Comparison of ENCODE assay signal across 8 cellular contexts in the genomic region with DNA sequence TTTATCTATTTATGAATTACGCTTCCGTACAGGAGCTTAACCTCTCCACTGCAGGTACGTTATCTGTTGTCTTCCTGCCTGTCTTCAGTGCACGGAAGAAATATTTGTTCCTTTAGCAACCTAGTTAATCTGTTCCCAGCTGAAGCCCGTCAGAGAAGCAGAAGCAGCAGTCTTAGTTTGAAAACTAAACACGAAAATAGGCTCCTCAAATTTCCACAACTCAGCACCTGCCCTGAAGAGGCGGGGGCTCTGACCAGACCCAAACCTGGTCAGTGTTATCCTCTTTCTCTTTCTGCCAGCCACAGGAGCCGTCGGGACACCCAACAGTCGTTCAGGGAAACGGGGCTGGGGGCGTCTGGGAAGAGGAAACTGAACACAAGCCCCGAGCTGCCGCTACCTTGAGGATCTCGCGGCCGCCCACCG. TPM values are rescaled to one million over a fixed set of nuclear protein-coding genes. Genes with fewer than 3 reads are reported as not detected.
A peak's percentile ranks its signal among the peaks of the same experiment; 100 is the strongest.
DNase-seq lines count a peak whose midpoint lies in the region; ATAC-seq lines count a peak whose summit lies in the region.

No MANE protein-coding gene starts in this region.

- H3K9me3 Mint-ChIP-seq in CD4-positive, CD25-positive, alpha-beta regulatory T cell = no peaks in the 10 kb centered on the region
- H3K9me3 Mint-ChIP-seq in activated CD8-positive, alpha-beta T cell treated with anti-CD3 and anti-CD28 coated beads, Interleukin-2, amount 10 ng/mL, durations not matched to agents 7 days and 5 days (ENCODE audit: insufficient read depth) = no peaks in the 10 kb centered on the region
- H3K9me3 Mint-ChIP-seq in immature natural killer cell = no peaks in the 10 kb centered on the region

- POLR2A ChIA-PET in activated CD8-positive, alpha-beta T cell treated with anti-CD3 and anti-CD28 coated beads, Interleukin-2, amount 10 ng/mL, durations not matched to agents 7 days and 5 days (lab: Charles Lee) = interaction anchor here (1.0 to 7.9 kb wide), 11 partner anchors 9 to 47 kb away, joined by 3 to 185 read pairs (median 15); a partner anchor contains a TSS

- H3K9me3 ChIP-seq in CD4-positive, CD25-positive, alpha-beta regulatory T cell (ENCODE audit: control insufficient read depth in 2 of 2, low read length in 2 of 2) = no peaks in the 10 kb centered on the region
- no peaks in the 10 kb centered on the region for H3K9me3 ChIP-seq in stomach smooth muscle (ENCODE audit: control insufficient read depth in 2 of 2, low read length in 2 of 2)

- peak overlapping the region; percentile 97 for H3K27ac ChIP-seq in CD4-positive, CD25-positive, alpha-beta regulatory T cell (ENCODE audit: insufficient read depth, low read length, poor library complexity, severe bottlenecking)
- H3K27ac ChIP-seq in stomach smooth muscle (ENCODE audit: low read length) = peak overlapping the region; percentile 86

- CTCF ChIA-PET in activated CD8-positive, alpha-beta T cell treated with anti-CD3 and anti-CD28 coated beads, Interleukin-2, amount 10 ng/mL, durations not matched to agents 7 days and 5 days (lab: Charles Lee) = interaction anchor here (0.8 to 4.4 kb wide), 11 partner anchors 9 to 51 kb away, joined by 3 to 25 read pairs (median 6); a partner anchor contains a TSS

- peak overlapping the region; percentile 86 to 95 for H3K9ac ChIP-seq in stomach smooth muscle (ENCODE audit: low read length in 2 of 2)

- H3K27ac Mint-ChIP-seq in CD4-positive, CD25-positive, alpha-beta regulatory T cell = peak overlapping the region; percentile 98 to 100 (median 100)
- peak overlapping the region; percentile 100 for H3K27ac Mint-ChIP-seq in activated CD8-positive, alpha-beta T cell treated with anti-CD3 and anti-CD28 coated beads, Interleukin-2, amount 10 ng/mL, durations not matched to agents 7 days and 5 days
- H3K27ac Mint-ChIP-seq in immature natural killer cell = peak overlapping the region; percentile 97 to 99 (median 98)

- no peaks in the 10 kb centered on the region for H3K27me3 ChIP-seq in CD4-positive, CD25-positive, alpha-beta regulatory T cell (ENCODE audit: control insufficient read depth, insufficient read depth, low read length)
- no peaks in the 10 kb centered on the region for H3K27me3 ChIP-seq in stomach smooth muscle (ENCODE audit: control insufficient read depth in 1 of 2, insufficient read depth in 2 of 2, low read length in 2 of 2)

- H3K4me1 ChIP-seq in CD4-positive, CD25-positive, alpha-beta regulatory T cell (ENCODE audit: control insufficient read depth, insufficient read depth, low read length, poor library complexity, severe bottlenecking) = peaks cover 52% of the 10 kb centered on the region
- peaks cover 7% of the 10 kb centered on the region for H3K4me1 ChIP-seq in stomach smooth muscle (ENCODE audit: control insufficient read depth, insufficient read depth, low read length)

- H3K27me3 Mint-ChIP-seq in CD4-positive, CD25-positive, alpha-beta regulatory T cell = peaks cover 9% of the 10 kb centered on the region
- no peaks in the 10 kb centered on the region for H3K27me3 Mint-ChIP-seq in activated CD8-positive, alpha-beta T cell treated with anti-CD3 and anti-CD28 coated beads, Interleukin-2, amount 10 ng/mL, durations not matched to agents 7 days and 5 days (ENCODE audit: low read depth)
- peaks cover 7 to 24% (median 15%) of the 10 kb centered on the region in 3 donors for H3K27me3 Mint-ChIP-seq in immature natural killer cell (ENCODE audit: low read depth in 3 of 3)

- peak overlapping the region; percentile 90 for H3K4me3 ChIP-seq in CD4-positive, CD25-positive, alpha-beta regulatory T cell (ENCODE audit: low read depth, low read length)
- peak overlapping the region; percentile 89 to 97 for H3K4me3 ChIP-seq in stomach smooth muscle (ENCODE audit: low read length in 2 of 2)

- H3K36me3 Mint-ChIP-seq in CD4-positive, CD25-positive, alpha-beta regulatory T cell = peaks cover 18% of the 10 kb centered on the region
- H3K36me3 Mint-ChIP-seq in activated CD8-positive, alpha-beta T cell treated with anti-CD3 and anti-CD28 coated beads, Interleukin-2, amount 10 ng/mL, durations not matched to agents 7 days and 5 days (ENCODE audit: low read depth) = peaks cover 53% of the 10 kb centered on the region
- H3K36me3 Mint-ChIP-seq in immature natural killer cell = peaks cover 8 to 13% (median 11%) of the 10 kb centered on the region in 3 donors

- peak in 1 of 3 donors; percentile 47 for DNase-seq in CD4-positive, CD25-positive, alpha-beta regulatory T cell
- DNase-seq in activated CD8-positive, alpha-beta T cell treated with anti-CD3 and anti-CD28 coated beads, Interleukin-2, amount 10 ng/mL, durations not matched to agents 7 days and 5 days = no peak
- DNase-seq in immature natural killer cell = no peak
- DNase-seq in GDM1 (lab: John Stamatoyannopoulos, UW) = no peak
- no peak for DNase-seq in A172 (ENCODE audit: low spot score)

- H3K36me3 ChIP-seq in CD4-positive, CD25-positive, alpha-beta regulatory T cell (ENCODE audit: control insufficient read depth, insufficient read depth, low read length) = peaks cover 13% of the 10 kb centered on the region
- no peaks in the 10 kb centered on the region for H3K36me3 ChIP-seq in stomach smooth muscle (ENCODE audit: control insufficient read depth in 2 of 2, insufficient read depth in 2 of 2, low read length in 2 of 2)

- ATAC-seq in CD4-positive, CD25-positive, alpha-beta regulatory T cell (ENCODE audit: low read depth in 2 of 2) = no peak
- ATAC-seq in GM19452 (IDR thresholded peaks at IDR 0.05; ENCODE audit: unreplicated experiment) (peak; percentile 1), HG03469 (IDR thresholded peaks at IDR 0.05; ENCODE audit: unreplicated experiment) (peak; percentile 0)
- ATAC-seq in activated CD8-positive, alpha-beta T cell treated with anti-CD3 and anti-CD28 coated beads, Interleukin-2, amount 10 ng/mL, durations not matched to agents 7 days and 5 days = no peak

- peak overlapping the region; percentile 95 to 99 (median 98) for H3K4me3 Mint-ChIP-seq in CD4-positive, CD25-positive, alpha-beta regulatory T cell
- peak overlapping the region; percentile 96 for H3K4me3 Mint-ChIP-seq in activated CD8-positive, alpha-beta T cell treated with anti-CD3 and anti-CD28 coated beads, Interleukin-2, amount 10 ng/mL, durations not matched to agents 7 days and 5 days
- H3K4me3 Mint-ChIP-seq in immature natural killer cell = peak overlapping the region; percentile 95 to 98 (median 96)

- peaks cover 18 to 65% (median 44%) of the 10 kb centered on the region in 4 donors for H3K4me1 Mint-ChIP-seq in CD4-positive, CD25-positive, alpha-beta regulatory T cell
- peaks cover 42% of the 10 kb centered on the region for H3K4me1 Mint-ChIP-seq in activated CD8-positive, alpha-beta T cell treated with anti-CD3 and anti-CD28 coated beads, Interleukin-2, amount 10 ng/mL, durations not matched to agents 7 days and 5 days (ENCODE audit: low read depth)
- H3K4me1 Mint-ChIP-seq in immature natural killer cell = peaks cover 35 to 57% of the 10 kb centered on the region in 2 donors

RNA-seq across cellular contexts. Expression of a gene that starts 0.4 kb away (rescaled TPM):
- 20.7 TPM for total RNA-seq in CD4-positive, CD25-positive, alpha-beta regulatory T cell
- polyA plus RNA-seq in CD4-positive, CD25-positive, alpha-beta regulatory T cell = 10 to 100 TPM; 39.8 to 59.8 (median 47.8) TPM
- total RNA-seq in activated CD8-positive, alpha-beta T cell treated with anti-CD3 and anti-CD28 coated beads, Interleukin-2, amount 10 ng/mL, durations not matched to agents 7 days and 5 days = 10 to 100 TPM; 37.3 to 43.4 TPM
- polyA plus RNA-seq in immature natural killer cell = 10 to 100 TPM; 40.5 to 56.3 (median 43.5) TPM
- total RNA-seq in A172 (2014; rRNA removed; shearing (Covaris generic)) = 28.3 and 29.3 TPM in 2 replicates

RNA-seq across cellular contexts. Expression of a gene that starts 1.0 kb away (rescaled TPM):
- total RNA-seq in CD4-positive, CD25-positive, alpha-beta regulatory T cell = 1.0 TPM
- 1 to 10 TPM in 2 of 4 donors, under 1 TPM in 2; 0.82 to 2.3 (median 1.2) TPM for polyA plus RNA-seq in CD4-positive, CD25-positive, alpha-beta regulatory T cell
- total RNA-seq in activated CD8-positive, alpha-beta T cell treated with anti-CD3 and anti-CD28 coated beads, Interleukin-2, amount 10 ng/mL, durations not matched to agents 7 days and 5 days = 10 to 100 TPM; 85.8 to 87.7 TPM
- polyA plus RNA-seq in immature natural killer cell = 1 to 10 TPM in 1 of 3 donors, under 1 TPM in 1, not detected in 1; 0.98 to 1.4 TPM
- total RNA-seq in A172 (2014; rRNA removed; shearing (Covaris generic)) = 87.2 and 94.1 TPM in 2 replicates

RNA-seq across cellular contexts. Expression of a gene that starts 22.1 kb away (rescaled TPM):
- total RNA-seq in CD4-positive, CD25-positive, alpha-beta regulatory T cell = 82.5 TPM
- 100 to 1,000 TPM; 132 to 169 (median 158) TPM for polyA plus RNA-seq in CD4-positive, CD25-positive, alpha-beta regulatory T cell
- total RNA-seq in activated CD8-positive, alpha-beta T cell treated with anti-CD3 and anti-CD28 coated beads, Interleukin-2, amount 10 ng/mL, durations not matched to agents 7 days and 5 days = 100 to 1,000 TPM; 129 to 143 TPM
- polyA plus RNA-seq in immature natural killer cell = 100 to 1,000 TPM in 1 of 3 donors, 10 to 100 TPM in 2; 67.5 to 118 (median 92.9) TPM
- 193 and 201 TPM in 2 replicates for total RNA-seq in A172 (2014; rRNA removed; shearing (Covaris generic))

RNA-seq across cellular contexts. Expression of a gene that starts 45.9 kb away (rescaled TPM):
- total RNA-seq in CD4-positive, CD25-positive, alpha-beta regulatory T cell = 88.9 TPM
- 100 to 1,000 TPM; 362 to 444 (median 424) TPM for polyA plus RNA-seq in CD4-positive, CD25-positive, alpha-beta regulatory T cell
- 10 to 100 TPM; 69.4 to 74.1 TPM for total RNA-seq in activated CD8-positive, alpha-beta T cell treated with anti-CD3 and anti-CD28 coated beads, Interleukin-2, amount 10 ng/mL, durations not matched to agents 7 days and 5 days
- polyA plus RNA-seq in immature natural killer cell = 100 to 1,000 TPM; 336 to 512 (median 345) TPM
- 116 and 122 TPM in 2 replicates for total RNA-seq in A172 (2014; rRNA removed; shearing (Covaris generic))

Comparison
In these comparisons a context has a peak if more than half of its experiments do, and no peak if none do; other contexts are left out.
1. ATAC-seq: peak in GM19452 (single experiment) and HG03469 (single experiment); none in CD4-positive, CD25-positive, alpha-beta regulatory T cell (0 of 2) and activated CD8-positive, alpha-beta T cell treated with anti-CD3 and anti-CD28 coated beads, Interleukin-2, amount 10 ng/mL, durations not matched to agents 7 days and 5 days (single experiment).
2. RNA of a gene that starts 1.0 kb away (total RNA-seq): 87.2 to 94.1 TPM in A172 and 85.8 to 87.7 TPM in activated CD8-positive, alpha-beta T cell treated with anti-CD3 and anti-CD28 coated beads, Interleukin-2, amount 10 ng/mL, durations not matched to agents 7 days and 5 days; 1.0 TPM in CD4-positive, CD25-positive, alpha-beta regulatory T cell (single experiment); every median in the first group is over 10 times any median in the second.
3. Peak in every context shown above with its lines, with median percentiles within 50 percentile points of each other: H3K27ac Mint-ChIP-seq and H3K4me3 Mint-ChIP-seq.